9 cellular contexts compared by ENCODE assay signal in genomic region chr6:159730277-159730676, GRCh38. TPM values are rescaled to one million over a fixed set of nuclear protein-coding genes. Genes with fewer than 3 reads are reported as not detected.
DNase-seq lines count a peak whose midpoint lies in the region; ATAC-seq and TF ChIP-seq lines count a peak whose summit lies in the region.
"Had no signal": no experiment of that assay in that cellular context is flagged by ENCODE, and none has a peak within 500 bp of the region (broad histone marks: within the 10 kb centered on the region; RNA-seq: fewer than 3 reads in every experiment).

No MANE protein-coding gene starts in this region.

- H3K4me3 Mint-ChIP-seq in endothelial cell (ENCODE audit: unreplicated experiment), result peak overlapping the region; percentile 11

- no peak overlapping the region for H3K4me3 ChIP-seq in SK-N-SH (ENCODE audit: low read depth in 2 of 2, low read length in 1 of 2)
- peak overlapping the region; percentile 93 for H3K4me3 ChIP-seq in OCI-LY1 (ENCODE audit: low read depth, low read length, poor library complexity, severe bottlenecking)
- H3K4me3 ChIP-seq in sigmoid colon, result peak overlapping the region in 1 of 4 donors; percentile 94

- H3K36me3 Mint-ChIP-seq in endothelial cell (ENCODE audit: low read depth, unreplicated experiment), result peaks cover 7% of the 10 kb centered on the region

- H3K9me3 ChIP-seq in SK-N-SH, result no peaks in the 10 kb centered on the region
- H3K9me3 ChIP-seq in OCI-LY1 (ENCODE audit: low read length), result no peaks in the 10 kb centered on the region
- H3K9me3 ChIP-seq in sigmoid colon, result no peaks in the 10 kb centered on the region
- H3K9me3 ChIP-seq: prostate gland had no signal

- H3K4me1 Mint-ChIP-seq in endothelial cell (ENCODE audit: unreplicated experiment), result peaks cover 19% of the 10 kb centered on the region

- no peaks in the 10 kb centered on the region for H3K9me2 ChIP-seq in SK-N-SH
- no peaks in the 10 kb centered on the region for H3K9me2 ChIP-seq in OCI-LY1 (ENCODE audit: low read depth, low read length)

- H3K4me1 ChIP-seq in SK-N-SH (ENCODE audit: control insufficient read depth in 1 of 2, insufficient read depth in 2 of 2, low read depth in 1 of 2, low read length in 1 of 2), result peaks cover 4 to 9% of the 10 kb centered on the region in 2 experiments; a peak in 3 of 4 replicates
- H3K4me1 ChIP-seq in OCI-LY1 (ENCODE audit: insufficient read depth, low read length, severe bottlenecking), result peaks cover 57% of the 10 kb centered on the region
- H3K4me1 ChIP-seq in sigmoid colon, result peaks cover 0 to 72% (median 67%) of the 10 kb centered on the region in 4 donors
- H3K4me1 ChIP-seq: prostate gland had no signal

- no peak for TF ChIP-seq RAD21 in SK-N-SH (IDR thresholded peaks at IDR 0.05; ENCODE audit: low read length)

- no peak for DNase-seq in SK-N-SH
- DNase-seq in endothelial cell (ENCODE audit: low spot score), result no peak
- no peak for DNase-seq in sigmoid colon
- no peak for DNase-seq in NCI-H2029 treated with DMSO at 0.1 percent for 48 hours (lab: John Stamatoyannopoulos, UW)
- DNase-seq in head of caudate nucleus, result no peak

- ATAC-seq in SK-N-SH treated with all-trans-retinoic acid at 6 μM for 48 hours, result no peak
- no peak for ATAC-seq in HG03045 (IDR thresholded peaks at IDR 0.05; ENCODE audit: unreplicated experiment)

- H3K27me3 ChIP-seq in SK-N-SH (ENCODE audit: insufficient read depth) (no peaks in the 10 kb centered on the region), OCI-LY1 (ENCODE audit: insufficient read depth, low read length) (no peaks in the 10 kb centered on the region), sigmoid colon (no peaks in the 10 kb centered on the region)

- TF ChIP-seq POLR2A in sigmoid colon (IDR thresholded peaks at IDR 0.05), result no peak

- H3K9ac ChIP-seq in SK-N-SH (no peak overlapping the region), OCI-LY1 (ENCODE audit: low read length) (no peak overlapping the region; the same call in 1 of the 2 replicates)

- 84% methylated on average over 6 of the region's 6 CpGs for WGBS in SK-N-SH (ENCODE audit: low lambda C conversion rate)
- 75 to 83% methylated on average over 6 of the region's 6 CpGs for WGBS in sigmoid colon, 2 donors

- no peaks in the 10 kb centered on the region for H3K27me3 Mint-ChIP-seq in endothelial cell (ENCODE audit: unreplicated experiment)

- no peak overlapping the region for H2AFZ ChIP-seq in SK-N-SH (ENCODE audit: low read depth)
- no peak overlapping the region for H2AFZ ChIP-seq in OCI-LY1 (ENCODE audit: low read length)

- no peaks in the 10 kb centered on the region for H3K9me3 Mint-ChIP-seq in endothelial cell (ENCODE audit: unreplicated experiment)

- no peaks in the 10 kb centered on the region for H3F3A ChIP-seq in SK-N-SH (replicated peaks; ENCODE audit: insufficient read depth)
- H3F3A ChIP-seq in OCI-LY1 (ENCODE audit: insufficient read depth, low read length), result no peaks in the 10 kb centered on the region

- H4K20me1 ChIP-seq in SK-N-SH (ENCODE audit: insufficient read depth) (peaks cover 74% of the 10 kb centered on the region), OCI-LY1 (ENCODE audit: insufficient read depth, low read length) (0 out of 2 replicates have a peak, but pooled peaks cover 5% of the 10 kb centered on the region)

- no peak overlapping the region for H3K27ac Mint-ChIP-seq in endothelial cell (ENCODE audit: unreplicated experiment)

- POLR2A ChIA-PET in SK-N-SH (lab: Yijun Ruan, JAX), result no interaction called here

- H3K27ac ChIP-seq in SK-N-SH (ENCODE audit: low read depth in 2 of 2, low read length in 1 of 2) (no peak overlapping the region), OCI-LY1 (ENCODE audit: low read depth, low read length, poor library complexity, severe bottlenecking) (no peak overlapping the region), sigmoid colon (peak overlapping the region in 3 of 4 donors; percentile 3 to 100 (median 99))

- H3K4me2 ChIP-seq in SK-N-SH, result peak overlapping the region; percentile 76; the same call in 1 of the 2 replicates
- H3K4me2 ChIP-seq in OCI-LY1 (ENCODE audit: low read length), result peak overlapping the region; percentile 91

- intact Hi-C loops in sigmoid colon (cut with DNase I) (no loop called here), head of caudate nucleus (cut with DNase I) (no loop called here)

- CTCF ChIA-PET in SK-N-SH (lab: Yijun Ruan, JAX), result interaction anchor here (1.8 to 2.3 kb wide), 2 partner anchors 10 to 39 kb away, joined by 7 to 8 read pairs; no protein-coding TSS in a partner anchor

- peaks cover 93% of the 10 kb centered on the region for H3K79me2 ChIP-seq in SK-N-SH (ENCODE audit: insufficient read depth)
- peaks cover 90% of the 10 kb centered on the region for H3K79me2 ChIP-seq in OCI-LY1 (ENCODE audit: insufficient read depth, low read length)

- H3K36me3 ChIP-seq in SK-N-SH (replicated peaks in 1 of 2; ENCODE audit: control insufficient read depth in 1 of 2, insufficient read depth in 2 of 2, low read length in 1 of 2) (peaks cover 0 to 2% of the 10 kb centered on the region in 2 experiments), OCI-LY1 (ENCODE audit: insufficient read depth, low read length) (peaks cover 45% of the 10 kb centered on the region), sigmoid colon (no peaks in the 10 kb centered on the region)
- H3K36me3 ChIP-seq: prostate gland had no signal

- TF ChIP-seq CTCF in SK-N-SH (IDR thresholded peaks at IDR 0.05) (no peak), OCI-LY1 (IDR thresholded peaks at IDR 0.05; ENCODE audit: low read length) (no peak), endothelial cell (IDR thresholded peaks at IDR 0.05; ENCODE audit: unreplicated experiment) (no peak), sigmoid colon (IDR thresholded peaks at IDR 0.05) (no peak)

- no peak for TF ChIP-seq EP300 in SK-N-SH (IDR thresholded peaks at IDR 0.05; ENCODE audit: borderline replicate concordance in 1 of 2, low read depth in 1 of 2, low read length in 1 of 2)
- TF ChIP-seq EP300 in sigmoid colon (IDR thresholded peaks at IDR 0.05), result no peak

TF ChIP-seq in SK-N-SH, 30 proteins besides CTCF, POLR2A, EP300 and RAD21:
- no peak for TF ChIP-seq MXI1 (IDR thresholded peaks at IDR 0.05; ENCODE audit: low read depth, low read length)
TF ChIP-seq in SK-N-SH: peak in this region for 0.

TF ChIP-seq in SK-N-SH treated with all-trans-retinoic acid at 6 μM for 48 hours, 23 proteins besides CTCF, POLR2A, EP300 and RAD21 (continues in another document):
- TF ChIP-seq, protein P1, sequence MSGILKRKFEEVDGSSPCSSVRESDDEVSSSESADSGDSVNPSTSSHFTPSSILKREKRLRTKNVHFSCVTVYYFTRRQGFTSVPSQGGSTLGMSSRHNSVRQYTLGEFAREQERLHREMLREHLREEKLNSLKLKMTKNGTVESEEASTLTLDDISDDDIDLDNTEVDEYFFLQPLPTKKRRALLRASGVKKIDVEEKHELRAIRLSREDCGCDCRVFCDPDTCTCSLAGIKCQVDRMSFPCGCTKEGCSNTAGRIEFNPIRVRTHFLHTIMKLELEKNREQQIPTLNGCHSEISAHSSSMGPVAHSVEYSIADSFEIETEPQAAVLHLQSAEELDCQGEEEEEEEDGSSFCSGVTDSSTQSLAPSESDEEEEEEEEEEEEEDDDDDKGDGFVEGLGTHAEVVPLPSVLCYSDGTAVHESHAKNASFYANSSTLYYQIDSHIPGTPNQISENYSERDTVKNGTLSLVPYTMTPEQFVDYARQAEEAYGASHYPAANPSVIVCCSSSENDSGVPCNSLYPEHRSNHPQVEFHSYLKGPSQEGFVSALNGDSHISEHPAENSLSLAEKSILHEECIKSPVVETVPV (CRISPR knock-in tag; IDR thresholded peaks at IDR 0.05), result no peak
- TF ChIP-seq ZNF8 (CRISPR knock-in tag; IDR thresholded peaks at IDR 0.05), result no peak

RNA-seq across cellular contexts. Expression of gene WTAP, which starts 3.0 kb away (rescaled TPM):
- 12.8 and 14.0 TPM in 2 replicates for polyA plus RNA-seq in SK-N-SH (2012; rRNA removed)
- polyA plus RNA-seq in SK-N-SH (2012; cell fraction: cytosol; rRNA removed), result 18.5 and 25.9 TPM in 2 replicates
- 14.7 and 20.3 TPM in 2 replicates for polyA plus RNA-seq in SK-N-SH (2012; cell fraction: nucleus; rRNA removed)
- 95.4 TPM for total RNA-seq in endothelial cell (ENCODE audit: unreplicated experiment)
- total RNA-seq in sigmoid colon, result 10 to 100 TPM; 64.5 to 93.8 (median 75.6) TPM
- 10 to 100 TPM; 55.9 to 76.1 (median 65.7) TPM for polyA plus RNA-seq in sigmoid colon

RNA-seq across cellular contexts. Expression of gene ACAT2, which starts 31.6 kb away (rescaled TPM):
- polyA plus RNA-seq in SK-N-SH (2012; rRNA removed) (13.1 and 14.5 TPM in 2 replicates), sigmoid colon (10 to 100 TPM; 42.0 to 85.1 (median 79.3) TPM)
- polyA plus RNA-seq in SK-N-SH (2012; cell fraction: cytosol; rRNA removed), result 17.5 and 17.6 TPM in 2 replicates
- polyA plus RNA-seq in SK-N-SH (2012; cell fraction: nucleus; rRNA removed), result 4.3 and 6.8 TPM in 2 replicates
- total RNA-seq in endothelial cell (ENCODE audit: unreplicated experiment) (119 TPM), sigmoid colon (10 to 100 TPM in 1 of 4 donors, 1 to 10 TPM in 3; 4.1 to 12.1 (median 5.2) TPM)

RNA-seq across cellular contexts. Expression of gene SOD2, which starts 37.2 kb away (rescaled TPM):
- polyA plus RNA-seq in SK-N-SH (2012; rRNA removed), result 26.8 and 29.0 TPM in 2 replicates
- polyA plus RNA-seq in SK-N-SH (2012; cell fraction: cytosol; rRNA removed), result 47.2 and 55.1 TPM in 2 replicates
- 21.7 and 30.3 TPM in 2 replicates for polyA plus RNA-seq in SK-N-SH (2012; cell fraction: nucleus; rRNA removed)
- total RNA-seq in endothelial cell (ENCODE audit: unreplicated experiment), result 41.3 TPM
- 1,000 to 10,000 TPM in 1 of 4 donors, 100 to 1,000 TPM in 3; 171 to 1,498 (median 369) TPM for total RNA-seq in sigmoid colon
- polyA plus RNA-seq in sigmoid colon, result 100 to 1,000 TPM; 221 to 631 (median 247) TPM

RNA-seq across cellular contexts. Expression of gene TCP1, which starts 59.1 kb away (rescaled TPM):
- 138 and 154 TPM in 2 replicates for polyA plus RNA-seq in SK-N-SH (2012; rRNA removed)
- polyA plus RNA-seq in SK-N-SH (2012; cell fraction: cytosol; rRNA removed), result 134 and 138 TPM in 2 replicates
- 144 and 211 TPM in 2 replicates for polyA plus RNA-seq in SK-N-SH (2012; cell fraction: nucleus; rRNA removed)
- total RNA-seq in endothelial cell (ENCODE audit: unreplicated experiment), result 213 TPM
- total RNA-seq in sigmoid colon, result 100 to 1,000 TPM; 117 to 123 (median 119) TPM
- polyA plus RNA-seq in sigmoid colon, result 100 to 1,000 TPM in 2 of 3 donors, 10 to 100 TPM in 1; 88.9 to 130 (median 114) TPM

RNA-seq across cellular contexts. Expression of gene MRPL18, which starts 60.0 kb away (rescaled TPM):
- polyA plus RNA-seq in SK-N-SH (2012; rRNA removed) (84.4 and 89.3 TPM in 2 replicates), sigmoid colon (10 to 100 TPM; 84.7 to 96.1 (median 92.0) TPM)
- 99.8 and 120 TPM in 2 replicates for polyA plus RNA-seq in SK-N-SH (2012; cell fraction: cytosol; rRNA removed)
- 25.2 and 30.3 TPM in 2 replicates for polyA plus RNA-seq in SK-N-SH (2012; cell fraction: nucleus; rRNA removed)
- total RNA-seq in endothelial cell (ENCODE audit: unreplicated experiment) (31.0 TPM), sigmoid colon (100 to 1,000 TPM in 1 of 4 donors, 10 to 100 TPM in 3; 61.6 to 115 (median 86.3) TPM)

Comparison
In these comparisons a context has a peak if more than half of its experiments do, and no peak if none do; other contexts are left out.
1. H3K27ac ChIP-seq: peak in sigmoid colon (3 of 4); none in SK-N-SH (0 of 2) and OCI-LY1 (single experiment).